ENCODE assay signal across 12 cellular contexts in genomic region chr12:104865080-104865479, GRCh38.
DNase-seq lines count a peak whose midpoint lies in the region; ATAC-seq and TF ChIP-seq lines count a peak whose summit lies in the region.
"Had no signal": no experiment of that assay in that cellular context is flagged by ENCODE, and none has a peak within 500 bp of the region (broad histone marks: within the 10 kb centered on the region; RNA-seq: fewer than 3 reads in every experiment).

No MANE protein-coding gene starts in this region.

- no peak for TF ChIP-seq CTCF in GM06990 (IDR thresholded peaks at IDR 0.05; ENCODE audit: insufficient read depth, low read length, poor library complexity, severe bottlenecking)

- H3K27me3 ChIP-seq in GM06990 (replicated peaks; ENCODE audit: control insufficient read depth, insufficient read depth, low read length) = no peaks in the 10 kb centered on the region
- H3K27me3 ChIP-seq: cardiac muscle cell had no signal

- no peaks in the 10 kb centered on the region for H3K36me3 Mint-ChIP-seq in activated CD8-positive, alpha-beta T cell treated with anti-CD3 and anti-CD28 coated beads, Interleukin-2, amount 10 ng/mL, durations not matched to agents 7 days and 5 days (ENCODE audit: low read depth)
- H3K36me3 Mint-ChIP-seq: CD4-positive, CD25-positive, alpha-beta regulatory T cell had no signal

- H3K4me3 ChIP-seq in GM06990 (replicated peaks; ENCODE audit: low read depth, low read length) = no peak overlapping the region
- H3K4me3 ChIP-seq: cardiac muscle cell, lung had no signal

- H3K9me3 Mint-ChIP-seq in activated CD8-positive, alpha-beta T cell treated with anti-CD3 and anti-CD28 coated beads, Interleukin-2, amount 10 ng/mL, durations not matched to agents 7 days and 5 days (ENCODE audit: insufficient read depth) = no peaks in the 10 kb centered on the region

- peaks cover 15% of the 10 kb centered on the region for H3K4me1 Mint-ChIP-seq in activated CD8-positive, alpha-beta T cell treated with anti-CD3 and anti-CD28 coated beads, Interleukin-2, amount 10 ng/mL, durations not matched to agents 7 days and 5 days (ENCODE audit: low read depth)
- H3K4me1 Mint-ChIP-seq: CD4-positive, CD25-positive, alpha-beta regulatory T cell had no signal

- CTCF ChIA-PET in activated CD8-positive, alpha-beta T cell treated with anti-CD3 and anti-CD28 coated beads, Interleukin-2, amount 10 ng/mL, durations not matched to agents 7 days and 5 days (lab: Charles Lee) = interaction anchor here (0.7 to 1.3 kb wide), 7 partner anchors 11 to 649 kb away, joined by 3 to 4 read pairs (median 3); no protein-coding TSS in a partner anchor

- H3K27ac Mint-ChIP-seq in activated CD8-positive, alpha-beta T cell treated with anti-CD3 and anti-CD28 coated beads, Interleukin-2, amount 10 ng/mL, durations not matched to agents 7 days and 5 days = peak overlapping the region; percentile 2

- peak; percentile 43 for DNase-seq in GM06990 (ENCODE audit: extremely low read depth, insufficient read length)
- DNase-seq in activated CD8-positive, alpha-beta T cell treated with anti-CD3 and anti-CD28 coated beads, Interleukin-2, amount 10 ng/mL, durations not matched to agents 7 days and 5 days = peak; percentile 23
- no peak for DNase-seq in DMS53 treated with DMSO at 0.1 percent for 48 hours (lab: John Stamatoyannopoulos, UW; ENCODE audit: unreplicated experiment)
- DNase-seq in UCSD-AML1 (lab: John Stamatoyannopoulos, UW; ENCODE audit: unreplicated experiment) = no peak
- DNase-seq in NCI-H345 treated with DMSO at 0.1 percent for 48 hours (lab: John Stamatoyannopoulos, UW; ENCODE audit: unreplicated experiment) = no peak
- DNase-seq: T1000 had no signal

- POLR2A ChIA-PET in activated CD8-positive, alpha-beta T cell treated with anti-CD3 and anti-CD28 coated beads, Interleukin-2, amount 10 ng/mL, durations not matched to agents 7 days and 5 days (lab: Charles Lee) = no interaction called here

- H3K36me3 ChIP-seq in GM06990 (ENCODE audit: control insufficient read depth, insufficient read depth, low read length) = no peaks in the 10 kb centered on the region
- H3K36me3 ChIP-seq: cardiac muscle cell had no signal

- H3K4me3 Mint-ChIP-seq in activated CD8-positive, alpha-beta T cell treated with anti-CD3 and anti-CD28 coated beads, Interleukin-2, amount 10 ng/mL, durations not matched to agents 7 days and 5 days = no peak overlapping the region
- H3K4me3 Mint-ChIP-seq: CD4-positive, CD25-positive, alpha-beta regulatory T cell had no signal

- ATAC-seq in GM19043 (IDR thresholded peaks at IDR 0.05; ENCODE audit: low read depth, unreplicated experiment) (peak; percentile 83), HG03103 (IDR thresholded peaks at IDR 0.05; ENCODE audit: low read depth, unreplicated experiment) (peak; percentile 84), HG03457 (IDR thresholded peaks at IDR 0.05; ENCODE audit: unreplicated experiment) (no peak)
- peak; percentile 61 for ATAC-seq in activated CD8-positive, alpha-beta T cell treated with anti-CD3 and anti-CD28 coated beads, Interleukin-2, amount 10 ng/mL, durations not matched to agents 7 days and 5 days

- peaks cover 17% of the 10 kb centered on the region for H3K27me3 Mint-ChIP-seq in activated CD8-positive, alpha-beta T cell treated with anti-CD3 and anti-CD28 coated beads, Interleukin-2, amount 10 ng/mL, durations not matched to agents 7 days and 5 days (ENCODE audit: low read depth)
- H3K27me3 Mint-ChIP-seq: CD4-positive, CD25-positive, alpha-beta regulatory T cell had no signal

Comparison
In these comparisons a context has a peak if more than half of its experiments do, and no peak if none do; other contexts are left out.
1. DNase-seq: peak in GM06990 (single experiment) and activated CD8-positive, alpha-beta T cell treated with anti-CD3 and anti-CD28 coated beads, Interleukin-2, amount 10 ng/mL, durations not matched to agents 7 days and 5 days (single experiment); none in DMS53 treated with DMSO at 0.1 percent for 48 hours (single experiment), UCSD-AML1 (single experiment) and NCI-H345 treated with DMSO at 0.1 percent for 48 hours (single experiment).